ENCODE assay signal across 17 cellular contexts in genomic region chr2:196463706-196464105, GRCh38.
A peak's percentile ranks its signal among the peaks of the same experiment; 100 is the strongest.
DNase-seq lines count a peak whose midpoint lies in the region; ATAC-seq, FAIRE-seq and TF ChIP-seq lines count a peak whose summit lies in the region.
"Had no signal": no experiment of that assay in that cellular context is flagged by ENCODE, and none has a peak within 500 bp of the region (broad histone marks: within the 10 kb centered on the region; RNA-seq: fewer than 3 reads in every experiment).

No MANE protein-coding gene starts in this region.

- H2AFZ ChIP-seq in GM23338 (peak overlapping the region; percentile 28; the same call in 1 of the 2 replicates), GM12878 (ENCODE audit: control insufficient read depth, low read depth, low read length) (no peak overlapping the region)

- no peak overlapping the region for H3K27ac ChIP-seq in GM23338 (ENCODE audit: low read depth)
- no peak overlapping the region for H3K27ac ChIP-seq in GM12878 (ENCODE audit: control insufficient read depth, insufficient read depth)
- no peak overlapping the region for H3K27ac ChIP-seq in SJCRH30
- H3K27ac ChIP-seq: A549, HL-60 had no signal

- TF ChIP-seq POLR2A in GM12878 (IDR thresholded peaks at IDR 0.05; ENCODE audit: low read depth, low read length) (no peak), H54 (IDR thresholded peaks at IDR 0.05; ENCODE audit: low read depth, low read length) (no peak)

- H3K4me3 Mint-ChIP-seq in GM23338: no peak overlapping the region
- H3K4me3 Mint-ChIP-seq: CD8-positive, alpha-beta T cell had no signal

- RAD21 ChIA-PET in GM12878 (lab: Charles Lee; ENCODE audit: unreplicated experiment): interaction anchor here (0.7 to 1.3 kb wide), 4 partner anchors 10 to 387 kb away, joined by 3 to 5 read pairs (median 4); no protein-coding TSS in a partner anchor

- H3K79me2 ChIP-seq in GM23338 (replicated peaks; ENCODE audit: insufficient read depth) (no peaks in the 10 kb centered on the region), GM12878 (ENCODE audit: control insufficient read depth, insufficient read depth, low read length) (no peaks in the 10 kb centered on the region)

- no peak overlapping the region for H3K9ac ChIP-seq in GM12878 (ENCODE audit: control insufficient read depth, insufficient read depth, low read length)

- H3K36me3 Mint-ChIP-seq in GM23338 (ENCODE audit: low read depth): no peaks in the 10 kb centered on the region
- H3K36me3 Mint-ChIP-seq: CD14-positive monocyte; CD8-positive, alpha-beta T cell had no signal

- POLR2A ChIA-PET in GM12878 (lab: Charles Lee): interaction anchor here (0.7 kb wide), 1 partner anchor 78 kb away, joined by 3 read pairs; no protein-coding TSS in a partner anchor

- H3K4me1 ChIP-seq in GM23338 (ENCODE audit: insufficient read depth): peaks cover 26% of the 10 kb centered on the region; the same call in 1 of the 2 replicates
- H3K4me1 ChIP-seq in GM12878 (ENCODE audit: control insufficient read depth, insufficient read depth, low read length): no peaks in the 10 kb centered on the region
- no peaks in the 10 kb centered on the region for H3K4me1 ChIP-seq in SJCRH30
- H3K4me1 ChIP-seq: A549 had no signal

- intact Hi-C loops in GM12878 (cut with micrococcal nuclease; ENCODE audit: unreplicated experiment): no loop called here
- intact Hi-C loops in Right ventricle myocardium inferior (cut with DNase I): no loop called here

- no peaks in the 10 kb centered on the region for H3K27me3 Mint-ChIP-seq in GM23338 (ENCODE audit: insufficient read depth, low read depth, poor library complexity)

- FAIRE-seq in GM12878 (lab: Jason Lieb, UNC) (no peak), H54 (lab: Jason Lieb, UNC) (no peak)
- FAIRE-seq: A549, D721Med had no signal

- no peaks in the 10 kb centered on the region for H3F3A ChIP-seq in GM23338 (replicated peaks; ENCODE audit: low read depth)

- no peak overlapping the region for H3K4me3 ChIP-seq in GM23338
- no peak overlapping the region for H3K4me3 ChIP-seq in GM12878
- H3K4me3 ChIP-seq in SJCRH30: no peak overlapping the region
- H3K4me3 ChIP-seq: A549 had no signal

- 0% methylated on average over 1 of the region's 1 CpG for WGBS in GM12878 (ENCODE audit: insufficient coverage, insufficient replicate concordance, low lambda C conversion rate, missing lambda C conversion rate)

- DNase-seq in GM23338 (ENCODE audit: low spot score): no peak
- peak; percentile 7 for DNase-seq in NCI-H69 (lab: John Stamatoyannopoulos, UW)
- DNase-seq in GM12878 (ENCODE audit: low read depth, low spot score): no peak
- no peak for DNase-seq in H54 (ENCODE audit: insufficient read length, low spot score)
- no peak for DNase-seq in Right ventricle myocardium inferior (ENCODE audit: missing footprints)
- DNase-seq in SJCRH30: no peak
- no peak for DNase-seq in SKM-1 treated with dmso at 0.1 percent for 144 hours (lab: John Stamatoyannopoulos, UW; ENCODE audit: unreplicated experiment)
- DNase-seq: CD8-positive, alpha-beta T cell; COR-L47; DMS153; DND-41; GDM1; H7 had no signal

- H3K9me3 ChIP-seq in GM12878 (replicated peaks; ENCODE audit: control insufficient read depth, insufficient read depth, low read length): peaks cover 9% of the 10 kb centered on the region; the same call in 2 of the 3 replicates
- no peaks in the 10 kb centered on the region for H3K9me3 ChIP-seq in SJCRH30 (replicated peaks)

- SMC1A ChIA-PET in GM12878 (lab: Charles Lee; ENCODE audit: uncharacterized antibody, unreplicated experiment): interaction anchor here (0.6 to 2.7 kb wide), 8 partner anchors 10 to 1441 kb away, joined by 3 to 15 read pairs (median 4); no protein-coding TSS in a partner anchor

- peaks cover 4% of the 10 kb centered on the region; the same call in 1 of the 2 replicates for H3K9me2 ChIP-seq in GM23338 (ENCODE audit: insufficient read depth)

- CTCF ChIA-PET in GM12878 (lab: Yijun Ruan, JAX): interaction anchor here (1.0 to 5.2 kb wide), 2 partner anchors 10 kb away, joined by 3 to 42 read pairs; no protein-coding TSS in a partner anchor

- no peak overlapping the region for H3K27ac Mint-ChIP-seq in GM23338
- H3K27ac Mint-ChIP-seq: CD14-positive monocyte; CD8-positive, alpha-beta T cell had no signal

- no peak for TF ChIP-seq RAD21 in GM12878 (IDR thresholded peaks at IDR 0.05; ENCODE audit: insufficient read depth, low read depth, low read length)

- no peak for TF ChIP-seq EP300 in GM12878 (IDR thresholded peaks at IDR 0.05; ENCODE audit: borderline replicate concordance in 1 of 2, control insufficient read depth in 1 of 2, low read depth in 2 of 2, low read length in 2 of 2)

- H4K20me1 ChIP-seq in GM23338 (replicated peaks; ENCODE audit: insufficient read depth) (no peaks in the 10 kb centered on the region), GM12878 (ENCODE audit: control insufficient read depth, insufficient read depth) (no peaks in the 10 kb centered on the region)

- ATAC-seq in GM23338 (no peak), GM12878 (no peak; the same call in 1 of the 3 replicates), Right ventricle myocardium inferior (no peak)
- ATAC-seq: A549; CD8-positive, alpha-beta T cell had no signal

- BruUV-seq in GM12878 (replicated peaks; lab: Mats Ljungman, UMichigan): no TSS peak

- H3K4me2 ChIP-seq in GM23338 (peak overlapping the region; percentile 37; the same call in 1 of the 2 replicates), GM12878 (ENCODE audit: control insufficient read depth, insufficient read depth) (no peak overlapping the region)
- H3K4me2 ChIP-seq: A549 had no signal

- H3K36me3 ChIP-seq in GM23338 (ENCODE audit: insufficient read depth) (no peaks in the 10 kb centered on the region), GM12878 (ENCODE audit: control insufficient read depth in 2 of 2, insufficient read depth in 2 of 2, low read length in 1 of 2) (no peaks in the 10 kb centered on the region), SJCRH30 (no peaks in the 10 kb centered on the region)

- no peaks in the 10 kb centered on the region for H3K9me3 Mint-ChIP-seq in GM23338
- H3K9me3 Mint-ChIP-seq: CD8-positive, alpha-beta T cell had no signal

- in situ Hi-C loops in GM12878 (cut with MboI): no loop called here

- TF ChIP-seq CTCF in GM23338 (conservative IDR thresholded peaks at IDR 0.05; ENCODE audit: low read depth in 2 of 2) (no peak), GM12878 (IDR thresholded peaks at IDR 0.05 in 2 of 3, conservative IDR thresholded peaks at IDR 0.05 in 1 of 3; ENCODE audit: control insufficient read depth in 2 of 3, extremely low read depth in 1 of 3, insufficient read depth in 1 of 3, low read depth in 3 of 3, low read length in 3 of 3) (no peak)

- no peaks in the 10 kb centered on the region for H3K27me3 ChIP-seq in GM23338 (ENCODE audit: insufficient read depth)
- no peaks in the 10 kb centered on the region for H3K27me3 ChIP-seq in GM12878 (replicated peaks in 1 of 2; ENCODE audit: control insufficient read depth in 2 of 2, insufficient read depth in 2 of 2, low read length in 1 of 2)
- H3K27me3 ChIP-seq in SJCRH30: no peaks in the 10 kb centered on the region

- H3K4me1 Mint-ChIP-seq in GM23338: peaks cover 33% of the 10 kb centered on the region

TF ChIP-seq in GM12878, 131 proteins besides CTCF, POLR2A, EP300 and RAD21:
- TF ChIP-seq BCL3 (IDR thresholded peaks at IDR 0.05; ENCODE audit: borderline replicate concordance, insufficient read depth, low read depth, low read length, poor library complexity, severe bottlenecking): no peak
- TF ChIP-seq HDAC6 (IDR thresholded peaks at IDR 0.05; ENCODE audit: unreplicated experiment): no peak
- TF ChIP-seq SIX5 (IDR thresholded peaks at IDR 0.05; ENCODE audit: low read depth, low read length, severe bottlenecking): no peak
- TF ChIP-seq RUNX3 (IDR thresholded peaks at IDR 0.05; ENCODE audit: low read length): no peak
- peak; percentile 64 for TF ChIP-seq SPI1 (IDR thresholded peaks at IDR 0.05; ENCODE audit: borderline replicate concordance, insufficient read depth, low read depth, low read length)
- peak; percentile 48 to 52; a peak in 2 of 4 replicates for TF ChIP-seq IKZF2 (IDR thresholded peaks at IDR 0.05)
- TF ChIP-seq ZBED1 (IDR thresholded peaks at IDR 0.05; ENCODE audit: borderline replicate concordance): no peak
